Comparison of ENCODE assay signal across 9 cellular contexts in the genomic region with DNA sequence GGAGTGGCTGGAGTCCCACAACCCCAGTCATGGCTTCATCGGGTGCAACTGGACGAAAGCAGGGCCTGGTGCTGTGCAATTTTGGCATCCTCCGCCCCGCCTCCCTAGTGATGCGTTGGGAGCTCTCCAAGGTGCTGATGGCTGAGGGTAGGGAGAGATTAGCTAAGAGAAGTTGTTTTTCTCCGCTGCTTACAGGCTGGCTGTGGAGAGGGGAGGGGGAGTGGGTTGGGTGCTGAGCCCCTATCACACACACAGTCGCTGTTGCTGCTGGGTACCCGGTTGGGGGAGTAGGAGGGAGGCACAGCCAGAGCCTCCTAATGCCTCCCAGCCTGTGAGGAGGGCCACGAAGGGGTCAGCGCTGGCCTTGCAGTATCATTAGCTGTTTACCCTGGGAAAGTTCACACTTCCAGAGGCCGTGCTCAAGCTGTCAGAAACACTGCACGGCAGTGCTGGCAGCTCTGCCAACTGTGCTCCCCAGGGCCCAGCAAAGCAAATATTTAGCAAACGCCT.
DNase-seq lines count a peak whose midpoint lies in the region; ATAC-seq and TF ChIP-seq lines count a peak whose summit lies in the region.
"Had no signal": no experiment of that assay in that cellular context is flagged by ENCODE, and none has a peak within 500 bp of the region (broad histone marks: within the 10 kb centered on the region; RNA-seq: fewer than 3 reads in every experiment).

No MANE protein-coding gene starts in this region.

- H3K9me3 ChIP-seq in uterus, result no peaks in the 10 kb centered on the region
- H3K9me3 ChIP-seq: BLaER1 had no signal

- H3K4me1 ChIP-seq in uterus, result no peaks in the 10 kb centered on the region
- H3K4me1 ChIP-seq: BLaER1 had no signal

- no peaks in the 10 kb centered on the region for H3K27me3 ChIP-seq in uterus
- H3K27me3 ChIP-seq: BLaER1 had no signal

- POLR2A ChIA-PET in activated naive CD8-positive, alpha-beta T cell treated with anti-CD3 and anti-CD28 coated beads, Interleukin-2, amount 10 ng/mL, durations not matched to agents 7 days and 5 days (lab: Charles Lee), result no interaction called here

- no peaks in the 10 kb centered on the region for H3K36me3 ChIP-seq in uterus
- H3K36me3 ChIP-seq: BLaER1 had no signal

- DNase-seq in NCI-H748 (lab: John Stamatoyannopoulos, UW; ENCODE audit: unreplicated experiment), result peak; percentile 8
- no peak for DNase-seq in NCI-H748 treated with DMSO at 0.1 percent for 48 hours (lab: John Stamatoyannopoulos, UW)
- peak; percentile 15 for DNase-seq in NCI-H345 treated with DMSO at 0.1 percent for 48 hours (lab: John Stamatoyannopoulos, UW; ENCODE audit: unreplicated experiment)
- DNase-seq in activated naive CD8-positive, alpha-beta T cell treated with anti-CD3 and anti-CD28 coated beads, Interleukin-2, amount 10 ng/mL, durations not matched to agents 7 days and 5 days, result peak; percentile 64
- DNase-seq in iPS-NIHi11 (ENCODE audit: low spot score), result peak; percentile 88
- peak in 2 of 3 donors; percentile 18 for DNase-seq in stimulated activated CD4-positive, alpha-beta T cell treated with anti-CD3 and anti-CD28 coated beads, TNF-alpha, amount 100 ng/mL, for 48 hours (ENCODE audit: low read depth in 3 of 3)
- no peak for DNase-seq in uterus

- no peaks in the 10 kb centered on the region for H3K36me3 Mint-ChIP-seq in activated naive CD8-positive, alpha-beta T cell treated with anti-CD3 and anti-CD28 coated beads, Interleukin-2, amount 10 ng/mL, durations not matched to agents 7 days and 5 days

- TF ChIP-seq POLR2A in uterus (IDR thresholded peaks at IDR 0.05), result no peak

- intact Hi-C loops in uterus (cut with DNase I; ENCODE audit: low total_unique reads), result no loop called here

- H3K27ac Mint-ChIP-seq in activated naive CD8-positive, alpha-beta T cell treated with anti-CD3 and anti-CD28 coated beads, Interleukin-2, amount 10 ng/mL, durations not matched to agents 7 days and 5 days, result no peak overlapping the region

- H3K4me3 Mint-ChIP-seq in activated naive CD8-positive, alpha-beta T cell treated with anti-CD3 and anti-CD28 coated beads, Interleukin-2, amount 10 ng/mL, durations not matched to agents 7 days and 5 days, result no peak overlapping the region

- H3K9me3 Mint-ChIP-seq in activated naive CD8-positive, alpha-beta T cell treated with anti-CD3 and anti-CD28 coated beads, Interleukin-2, amount 10 ng/mL, durations not matched to agents 7 days and 5 days, result no peaks in the 10 kb centered on the region

- ATAC-seq in activated naive CD8-positive, alpha-beta T cell treated with anti-CD3 and anti-CD28 coated beads, Interleukin-2, amount 10 ng/mL, durations not matched to agents 7 days and 5 days (ENCODE audit: low read depth), result no peak
- ATAC-seq in GM18861 (IDR thresholded peaks at IDR 0.05; ENCODE audit: unreplicated experiment), result no peak

- H3K4me3 ChIP-seq in uterus, result no peak overlapping the region
- H3K4me3 ChIP-seq: BLaER1 had no signal

- TF ChIP-seq CTCF in uterus (IDR thresholded peaks at IDR 0.05), result no peak

- H3K27me3 Mint-ChIP-seq in activated naive CD8-positive, alpha-beta T cell treated with anti-CD3 and anti-CD28 coated beads, Interleukin-2, amount 10 ng/mL, durations not matched to agents 7 days and 5 days, result no peaks in the 10 kb centered on the region

- no peaks in the 10 kb centered on the region for H3K4me1 Mint-ChIP-seq in activated naive CD8-positive, alpha-beta T cell treated with anti-CD3 and anti-CD28 coated beads, Interleukin-2, amount 10 ng/mL, durations not matched to agents 7 days and 5 days

- no peak overlapping the region for H3K27ac ChIP-seq in uterus
- H3K27ac ChIP-seq: BLaER1 had no signal

Comparison
In these comparisons a context has a peak if more than half of its experiments do, and no peak if none do; other contexts are left out.
1. DNase-seq: peak in NCI-H748 (single experiment), NCI-H345 treated with DMSO at 0.1 percent for 48 hours (single experiment), activated naive CD8-positive, alpha-beta T cell treated with anti-CD3 and anti-CD28 coated beads, Interleukin-2, amount 10 ng/mL, durations not matched to agents 7 days and 5 days (single experiment), iPS-NIHi11 (single experiment) and stimulated activated CD4-positive, alpha-beta T cell treated with anti-CD3 and anti-CD28 coated beads, TNF-alpha, amount 100 ng/mL, for 48 hours (2 of 3); none in NCI-H748 treated with DMSO at 0.1 percent for 48 hours (single experiment) and uterus (0 of 2).